8 cellular contexts compared by ENCODE assay signal in genomic region chr1:165143437-165144065, GRCh38.
DNase-seq lines count a peak whose midpoint lies in the region; ATAC-seq and TF ChIP-seq lines count a peak whose summit lies in the region.

No MANE protein-coding gene starts in this region.

- BruUV-seq in A673 (replicated peaks; lab: Mats Ljungman, UMichigan) (no TSS peak), Panc1 (replicated peaks; lab: Mats Ljungman, UMichigan) (no TSS peak)

- H3K27me3 ChIP-seq in A673 (replicated peaks; ENCODE audit: insufficient read depth, low read depth, low read length, poor library complexity) = peaks cover 39% of the 10 kb centered on the region
- no peaks in the 10 kb centered on the region; the same call in 1 of the 2 replicates for H3K27me3 ChIP-seq in Panc1 (ENCODE audit: control insufficient read depth, insufficient read depth, low read length)

- H3K9me3 ChIP-seq in A673 (ENCODE audit: low read depth, low read length, poor library complexity, severe bottlenecking) = no peaks in the 10 kb centered on the region
- no peaks in the 10 kb centered on the region for H3K9me3 ChIP-seq in Panc1 (ENCODE audit: control insufficient read depth, insufficient read depth, low read depth, low read length)

- peak; percentile 53; the same call in 1 of the 2 replicates for ATAC-seq in Panc1

- TF ChIP-seq CTCF in A673 (conservative IDR thresholded peaks at IDR 0.05; ENCODE audit: low read depth, low read length) (peak; percentile 77), GM10266 (IDR thresholded peaks at IDR 0.05; ENCODE audit: control insufficient read depth, insufficient read depth, low read depth, missing control alignments) (peak; percentile 70), Panc1 (IDR thresholded peaks at IDR 0.05) (peak; percentile 91), epithelial cell of esophagus (IDR thresholded peaks at IDR 0.05; ENCODE audit: insufficient read depth, low read depth, low read length, missing control alignments) (peak; percentile 96)

- POLR2A ChIA-PET in A673 (lab: Charles Lee; ENCODE audit: low non-redundant PET) (no interaction called here), Panc1 (lab: Charles Lee) (no interaction called here)

- intact Hi-C loops in A673 (cut with micrococcal nuclease; ENCODE audit: unreplicated experiment) (loop anchor here (1.0 to 2.0 kb wide), 3 partner anchors 115 to 449 kb away; no protein-coding TSS in a partner anchor), Panc1 (cut with micrococcal nuclease; ENCODE audit: unreplicated experiment) (loop anchor here (2.0 to 5.0 kb wide), 3 partner anchors 29 to 449 kb away; no protein-coding TSS in a partner anchor)

- CTCF ChIA-PET in A673 (lab: Charles Lee) = no interaction called here
- CTCF ChIA-PET in Panc1 (lab: Charles Lee) = no interaction called here

- H3K27ac ChIP-seq in A673 (ENCODE audit: low read depth, low read length, poor library complexity, severe bottlenecking) (no peak overlapping the region), Panc1 (ENCODE audit: low read length) (no peak overlapping the region)

- in situ Hi-C loops in Panc1 (cut with HindIII; ENCODE audit: low pct_unique_long_range_greater_than_20kb, low sequenced_read_pairs) = no loop called here
- in situ Hi-C loops in G401 (cut with HindIII; ENCODE audit: low sequenced_read_pairs) = no loop called here

- H3K4me1 ChIP-seq in A673 (ENCODE audit: insufficient read depth, low read length, poor library complexity, severe bottlenecking) (no peaks in the 10 kb centered on the region), Panc1 (ENCODE audit: control insufficient read depth, insufficient read depth, low read length) (no peaks in the 10 kb centered on the region)

- H3K4me3 ChIP-seq in A673 (ENCODE audit: low read depth, low read length, poor library complexity, severe bottlenecking) (no peak overlapping the region), Panc1 (ENCODE audit: low read depth in 2 of 2, low read length in 2 of 2) (no peak overlapping the region), epithelial cell of esophagus (ENCODE audit: low read length) (no peak overlapping the region)

- DNase-seq in A673 (ENCODE audit: low spot score) = peak; percentile 12
- DNase-seq in GM10266 (ENCODE audit: extremely low spot score) = peak; percentile 13
- DNase-seq in Panc1 (ENCODE audit: low read depth, low spot score) = peak; percentile 12
- peak; percentile 50 for DNase-seq in epithelial cell of esophagus (ENCODE audit: low read depth)
- peak in 2 of 3 donors; percentile 6 to 22 for DNase-seq in stimulated activated CD4-positive, alpha-beta T cell treated with anti-CD3 and anti-CD28 coated beads, TNF-alpha, amount 100 ng/mL, for 48 hours (ENCODE audit: low read depth in 3 of 3)
- no peak for DNase-seq in C1 segment of cervical spinal cord (lab: John Stamatoyannopoulos, UW)
- no peak for DNase-seq in G401 (ENCODE audit: low spot score)
- DNase-seq in LoVo (ENCODE audit: low spot score) = no peak

- H3K36me3 ChIP-seq in A673 (ENCODE audit: insufficient read depth, low read length, poor library complexity, severe bottlenecking) = no peaks in the 10 kb centered on the region
- H3K36me3 ChIP-seq in Panc1 (ENCODE audit: control insufficient read depth, insufficient read depth, low read length) = no peaks in the 10 kb centered on the region

Comparison
In these comparisons a context has a peak if more than half of its experiments do, and no peak if none do; other contexts are left out.
1. DNase-seq: peak in A673 (single experiment), GM10266 (single experiment), Panc1 (single experiment), epithelial cell of esophagus (single experiment) and stimulated activated CD4-positive, alpha-beta T cell treated with anti-CD3 and anti-CD28 coated beads, TNF-alpha, amount 100 ng/mL, for 48 hours (2 of 3); none in C1 segment of cervical spinal cord (0 of 14), G401 (single experiment) and LoVo (single experiment).
2. Peak in every context shown above with its lines, with median percentiles within 50 percentile points of each other: CTCF ChIP-seq.